In the genomic region with DNA sequence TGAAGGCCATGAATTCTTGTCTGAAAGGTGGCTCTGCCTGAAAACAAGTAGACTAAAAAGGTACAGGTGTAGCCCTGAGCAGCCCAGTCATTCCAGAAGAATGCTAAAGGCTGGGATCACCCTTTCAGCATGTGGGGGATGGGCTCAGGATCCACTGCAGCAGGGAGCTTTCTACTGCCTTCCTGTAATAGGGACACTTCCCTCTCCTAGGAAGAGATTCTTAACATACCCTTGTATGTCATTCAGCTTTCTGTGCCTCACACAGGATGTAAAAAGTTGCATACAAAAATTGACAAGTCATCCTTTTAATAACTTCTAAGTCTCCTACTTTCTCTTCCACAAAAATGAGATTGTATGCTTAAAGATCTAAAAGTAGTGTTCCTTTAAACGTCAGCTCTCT, we compare ENCODE assay signal across 1 cellular context.
TF ChIP-seq lines count a peak whose summit lies in the region.

No MANE protein-coding gene starts in this region.

TF ChIP-seq in K562, 482 proteins besides CTCF, POLR2A, EP300 and RAD21:
- TF ChIP-seq PRMT5 (CRISPR knock-in tag; IDR thresholded peaks at IDR 0.05) (no peak), WHSC1 (IDR thresholded peaks at IDR 0.05; ENCODE audit: low read length) (no peak), ZNF316 (IDR thresholded peaks at IDR 0.05) (peak; percentile 66), KHSRP (IDR thresholded peaks at IDR 0.05) (no peak), MAFG (tag; conservative IDR thresholded peaks at IDR 0.05) (peak; percentile 63), PTTG1 (tag; IDR thresholded peaks at IDR 0.05; ENCODE audit: low read depth) (no peak), IRF2 (CRISPR knock-in tag; IDR thresholded peaks at IDR 0.05) (no peak), PHB2 (IDR thresholded peaks at IDR 0.05; ENCODE audit: low read depth) (no peak), ZNF384 (IDR thresholded peaks at IDR 0.05; ENCODE audit: low read depth, low read length) (no peak), SIN3B (IDR thresholded peaks at IDR 0.05; ENCODE audit: low read depth) (no peak), NFE2 (IDR thresholded peaks at IDR 0.05; ENCODE audit: low read depth) (peak; percentile 27; the same call in 1 of the 2 replicates), C11orf30 (IDR thresholded peaks at IDR 0.05; ENCODE audit: low read depth) (peak; percentile 60), NUFIP1 (IDR thresholded peaks at IDR 0.05; ENCODE audit: partially characterized antibody) (no peak)
- TF ChIP-seq, protein P1, sequence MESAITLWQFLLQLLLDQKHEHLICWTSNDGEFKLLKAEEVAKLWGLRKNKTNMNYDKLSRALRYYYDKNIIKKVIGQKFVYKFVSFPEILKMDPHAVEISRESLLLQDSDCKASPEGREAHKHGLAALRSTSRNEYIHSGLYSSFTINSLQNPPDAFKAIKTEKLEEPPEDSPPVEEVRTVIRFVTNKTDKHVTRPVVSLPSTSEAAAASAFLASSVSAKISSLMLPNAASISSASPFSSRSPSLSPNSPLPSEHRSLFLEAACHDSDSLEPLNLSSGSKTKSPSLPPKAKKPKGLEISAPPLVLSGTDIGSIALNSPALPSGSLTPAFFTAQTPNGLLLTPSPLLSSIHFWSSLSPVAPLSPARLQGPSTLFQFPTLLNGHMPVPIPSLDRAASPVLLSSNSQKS (CRISPR knock-in tag; IDR thresholded peaks at IDR 0.05) = no peak
- TF ChIP-seq, protein P2, sequence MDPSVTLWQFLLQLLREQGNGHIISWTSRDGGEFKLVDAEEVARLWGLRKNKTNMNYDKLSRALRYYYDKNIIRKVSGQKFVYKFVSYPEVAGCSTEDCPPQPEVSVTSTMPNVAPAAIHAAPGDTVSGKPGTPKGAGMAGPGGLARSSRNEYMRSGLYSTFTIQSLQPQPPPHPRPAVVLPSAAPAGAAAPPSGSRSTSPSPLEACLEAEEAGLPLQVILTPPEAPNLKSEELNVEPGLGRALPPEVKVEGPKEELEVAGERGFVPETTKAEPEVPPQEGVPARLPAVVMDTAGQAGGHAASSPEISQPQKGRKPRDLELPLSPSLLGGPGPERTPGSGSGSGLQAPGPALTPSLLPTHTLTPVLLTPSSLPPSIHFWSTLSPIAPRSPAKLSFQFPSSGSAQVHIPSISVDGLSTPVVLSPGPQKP (CRISPR knock-in tag; IDR thresholded peaks at IDR 0.05) = no peak
- TF ChIP-seq, protein P3, sequence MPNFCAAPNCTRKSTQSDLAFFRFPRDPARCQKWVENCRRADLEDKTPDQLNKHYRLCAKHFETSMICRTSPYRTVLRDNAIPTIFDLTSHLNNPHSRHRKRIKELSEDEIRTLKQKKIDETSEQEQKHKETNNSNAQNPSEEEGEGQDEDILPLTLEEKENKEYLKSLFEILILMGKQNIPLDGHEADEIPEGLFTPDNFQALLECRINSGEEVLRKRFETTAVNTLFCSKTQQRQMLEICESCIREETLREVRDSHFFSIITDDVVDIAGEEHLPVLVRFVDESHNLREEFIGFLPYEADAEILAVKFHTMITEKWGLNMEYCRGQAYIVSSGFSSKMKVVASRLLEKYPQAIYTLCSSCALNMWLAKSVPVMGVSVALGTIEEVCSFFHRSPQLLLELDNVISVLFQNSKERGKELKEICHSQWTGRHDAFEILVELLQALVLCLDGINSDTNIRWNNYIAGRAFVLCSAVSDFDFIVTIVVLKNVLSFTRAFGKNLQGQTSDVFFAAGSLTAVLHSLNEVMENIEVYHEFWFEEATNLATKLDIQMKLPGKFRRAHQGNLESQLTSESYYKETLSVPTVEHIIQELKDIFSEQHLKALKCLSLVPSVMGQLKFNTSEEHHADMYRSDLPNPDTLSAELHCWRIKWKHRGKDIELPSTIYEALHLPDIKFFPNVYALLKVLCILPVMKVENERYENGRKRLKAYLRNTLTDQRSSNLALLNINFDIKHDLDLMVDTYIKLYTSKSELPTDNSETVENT (CRISPR knock-in tag; IDR thresholded peaks at IDR 0.05) = no peak
- TF ChIP-seq, protein P4, sequence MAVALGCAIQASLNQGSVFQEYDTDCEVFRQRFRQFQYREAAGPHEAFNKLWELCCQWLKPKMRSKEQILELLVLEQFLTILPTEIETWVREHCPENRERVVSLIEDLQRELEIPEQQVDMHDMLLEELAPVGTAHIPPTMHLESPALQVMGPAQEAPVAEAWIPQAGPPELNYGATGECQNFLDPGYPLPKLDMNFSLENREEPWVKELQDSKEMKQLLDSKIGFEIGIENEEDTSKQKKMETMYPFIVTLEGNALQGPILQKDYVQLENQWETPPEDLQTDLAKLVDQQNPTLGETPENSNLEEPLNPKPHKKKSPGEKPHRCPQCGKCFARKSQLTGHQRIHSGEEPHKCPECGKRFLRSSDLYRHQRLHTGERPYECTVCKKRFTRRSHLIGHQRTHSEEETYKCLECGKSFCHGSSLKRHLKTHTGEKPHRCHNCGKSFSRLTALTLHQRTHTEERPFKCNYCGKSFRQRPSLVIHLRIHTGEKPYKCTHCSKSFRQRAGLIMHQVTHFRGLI (CRISPR knock-in tag; IDR thresholded peaks at IDR 0.05) = no peak
